ENCODE assay signal across 1 cellular context in the genomic region with DNA sequence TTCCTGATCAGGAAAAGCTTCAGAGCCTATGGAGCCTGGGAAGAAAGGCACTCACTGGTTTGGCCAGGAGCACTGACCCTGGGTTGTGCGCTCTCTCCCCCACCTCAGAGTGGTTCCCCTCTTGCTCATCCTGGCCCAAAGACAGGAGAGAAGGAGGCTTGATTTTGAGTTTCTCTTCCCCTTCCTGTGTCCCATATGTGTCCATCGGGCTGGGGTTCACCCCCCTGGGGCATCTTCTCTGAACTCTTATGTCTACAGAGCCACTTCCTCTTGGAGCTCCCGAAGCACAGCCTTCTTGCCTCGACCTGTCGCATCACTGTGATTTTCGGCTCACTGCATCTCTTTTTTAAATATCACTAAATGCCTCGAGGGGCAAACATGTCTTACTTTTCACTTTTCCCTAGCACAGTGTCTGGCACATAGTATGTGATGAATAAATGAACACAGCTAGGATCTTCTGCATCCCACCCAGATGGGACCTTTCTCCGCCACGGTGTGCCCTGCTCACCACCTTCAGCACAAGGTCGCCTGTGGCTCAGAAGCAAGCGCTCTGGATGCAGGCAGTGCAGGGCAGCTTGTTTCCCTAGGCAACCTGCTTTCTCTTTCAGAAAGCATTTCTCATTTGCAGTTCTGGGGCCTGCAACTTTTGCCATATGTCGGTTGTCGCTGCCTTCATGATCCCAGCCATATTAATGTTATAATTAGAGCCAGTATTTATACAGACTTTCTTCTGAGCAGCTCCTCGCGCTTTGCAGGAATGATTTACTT.
TF ChIP-seq lines count a peak whose summit lies in the region.

No MANE protein-coding gene starts in this region.

TF ChIP-seq in GM23338, 12 proteins besides CTCF, POLR2A, EP300 and RAD21 (continued from another document):
- TF ChIP-seq, protein P1, sequence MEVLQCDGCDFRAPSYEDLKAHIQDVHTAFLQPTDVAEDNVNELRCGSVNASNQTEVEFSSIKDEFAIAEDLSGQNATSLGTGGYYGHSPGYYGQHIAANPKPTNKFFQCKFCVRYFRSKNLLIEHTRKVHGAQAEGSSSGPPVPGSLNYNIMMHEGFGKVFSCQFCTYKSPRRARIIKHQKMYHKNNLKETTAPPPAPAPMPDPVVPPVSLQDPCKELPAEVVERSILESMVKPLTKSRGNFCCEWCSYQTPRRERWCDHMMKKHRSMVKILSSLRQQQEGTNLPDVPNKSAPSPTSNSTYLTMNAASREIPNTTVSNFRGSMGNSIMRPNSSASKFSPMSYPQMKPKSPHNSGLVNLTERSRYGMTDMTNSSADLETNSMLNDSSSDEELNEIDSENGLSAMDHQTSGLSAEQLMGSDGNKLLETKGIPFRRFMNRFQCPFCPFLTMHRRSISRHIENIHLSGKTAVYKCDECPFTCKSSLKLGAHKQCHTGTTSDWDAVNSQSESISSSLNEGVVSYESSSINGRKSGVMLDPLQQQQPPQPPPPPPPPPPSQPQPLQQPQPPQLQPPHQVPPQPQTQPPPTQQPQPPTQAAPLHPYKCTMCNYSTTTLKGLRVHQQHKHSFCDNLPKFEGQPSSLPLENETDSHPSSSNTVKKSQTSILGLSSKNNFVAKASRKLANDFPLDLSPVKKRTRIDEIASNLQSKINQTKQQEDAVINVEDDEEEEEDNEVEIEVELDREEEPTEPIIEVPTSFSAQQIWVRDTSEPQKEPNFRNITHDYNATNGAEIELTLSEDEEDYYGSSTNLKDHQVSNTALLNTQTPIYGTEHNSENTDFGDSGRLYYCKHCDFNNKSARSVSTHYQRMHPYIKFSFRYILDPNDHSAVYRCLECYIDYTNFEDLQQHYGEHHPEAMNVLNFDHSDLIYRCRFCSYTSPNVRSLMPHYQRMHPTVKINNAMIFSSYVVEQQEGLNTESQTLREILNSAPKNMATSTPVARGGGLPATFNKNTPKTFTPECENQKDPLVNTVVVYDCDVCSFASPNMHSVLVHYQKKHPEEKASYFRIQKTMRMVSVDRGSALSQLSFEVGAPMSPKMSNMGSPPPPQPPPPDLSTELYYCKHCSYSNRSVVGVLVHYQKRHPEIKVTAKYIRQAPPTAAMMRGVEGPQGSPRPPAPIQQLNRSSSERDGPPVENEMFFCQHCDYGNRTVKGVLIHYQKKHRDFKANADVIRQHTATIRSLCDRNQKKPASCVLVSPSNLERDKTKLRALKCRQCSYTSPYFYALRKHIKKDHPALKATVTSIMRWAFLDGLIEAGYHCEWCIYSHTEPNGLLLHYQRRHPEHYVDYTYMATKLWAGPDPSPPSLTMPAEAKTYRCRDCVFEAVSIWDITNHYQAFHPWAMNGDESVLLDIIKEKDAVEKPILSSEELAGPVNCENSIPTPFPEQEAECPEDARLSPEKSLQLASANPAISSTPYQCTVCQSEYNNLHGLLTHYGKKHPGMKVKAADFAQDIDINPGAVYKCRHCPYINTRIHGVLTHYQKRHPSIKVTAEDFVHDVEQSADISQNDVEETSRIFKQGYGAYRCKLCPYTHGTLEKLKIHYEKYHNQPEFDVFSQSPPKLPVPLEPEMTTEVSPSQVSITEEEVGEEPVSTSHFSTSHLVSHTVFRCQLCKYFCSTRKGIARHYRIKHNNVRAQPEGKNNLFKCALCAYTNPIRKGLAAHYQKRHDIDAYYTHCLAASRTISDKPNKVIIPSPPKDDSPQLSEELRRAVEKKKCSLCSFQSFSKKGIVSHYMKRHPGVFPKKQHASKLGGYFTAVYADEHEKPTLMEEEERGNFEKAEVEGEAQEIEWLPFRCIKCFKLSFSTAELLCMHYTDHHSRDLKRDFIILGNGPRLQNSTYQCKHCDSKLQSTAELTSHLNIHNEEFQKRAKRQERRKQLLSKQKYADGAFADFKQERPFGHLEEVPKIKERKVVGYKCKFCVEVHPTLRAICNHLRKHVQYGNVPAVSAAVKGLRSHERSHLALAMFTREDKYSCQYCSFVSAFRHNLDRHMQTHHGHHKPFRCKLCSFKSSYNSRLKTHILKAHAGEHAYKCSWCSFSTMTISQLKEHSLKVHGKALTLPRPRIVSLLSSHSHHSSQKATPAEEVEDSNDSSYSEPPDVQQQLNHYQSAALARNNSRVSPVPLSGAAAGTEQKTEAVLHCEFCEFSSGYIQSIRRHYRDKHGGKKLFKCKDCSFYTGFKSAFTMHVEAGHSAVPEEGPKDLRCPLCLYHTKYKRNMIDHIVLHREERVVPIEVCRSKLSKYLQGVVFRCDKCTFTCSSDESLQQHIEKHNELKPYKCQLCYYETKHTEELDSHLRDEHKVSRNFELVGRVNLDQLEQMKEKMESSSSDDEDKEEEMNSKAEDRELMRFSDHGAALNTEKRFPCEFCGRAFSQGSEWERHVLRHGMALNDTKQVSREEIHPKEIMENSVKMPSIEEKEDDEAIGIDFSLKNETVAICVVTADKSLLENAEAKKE (CRISPR knock-in tag; IDR thresholded peaks at IDR 0.05): no peak
- TF ChIP-seq EZH2 (IDR thresholded peaks at IDR 0.05; ENCODE audit: low read depth, unreplicated experiment) (no peak), EZH2phosphoT487 (IDR thresholded peaks at IDR 0.05; ENCODE audit: unreplicated experiment) (no peak)
- TF ChIP-seq, protein P2, sequence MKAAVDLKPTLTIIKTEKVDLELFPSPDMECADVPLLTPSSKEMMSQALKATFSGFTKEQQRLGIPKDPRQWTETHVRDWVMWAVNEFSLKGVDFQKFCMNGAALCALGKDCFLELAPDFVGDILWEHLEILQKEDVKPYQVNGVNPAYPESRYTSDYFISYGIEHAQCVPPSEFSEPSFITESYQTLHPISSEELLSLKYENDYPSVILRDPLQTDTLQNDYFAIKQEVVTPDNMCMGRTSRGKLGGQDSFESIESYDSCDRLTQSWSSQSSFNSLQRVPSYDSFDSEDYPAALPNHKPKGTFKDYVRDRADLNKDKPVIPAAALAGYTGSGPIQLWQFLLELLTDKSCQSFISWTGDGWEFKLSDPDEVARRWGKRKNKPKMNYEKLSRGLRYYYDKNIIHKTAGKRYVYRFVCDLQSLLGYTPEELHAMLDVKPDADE (IDR thresholded peaks at IDR 0.05): no peak
